Comparison of ENCODE assay signal across 12 cellular contexts in genomic region chr2:26693287-26693849, GRCh38. TPM values are rescaled to one million over a fixed set of nuclear protein-coding genes. Genes with fewer than 3 reads are reported as not detected.
A peak's percentile ranks its signal among the peaks of the same experiment; 100 is the strongest.
DNase-seq lines count a peak whose midpoint lies in the region; ATAC-seq, FAIRE-seq and TF ChIP-seq lines count a peak whose summit lies in the region.
"Had no signal": no experiment of that assay in that cellular context is flagged by ENCODE, and none has a peak within 500 bp of the region (broad histone marks: within the 10 kb centered on the region; RNA-seq: fewer than 3 reads in every experiment).

No MANE protein-coding gene starts in this region.

- peak overlapping the region; percentile 48 to 57 (median 52) for H3K4me3 ChIP-seq in pancreas

- no peak for TF ChIP-seq CTCF in glutamatergic neuron (IDR thresholded peaks at IDR 0.05; ENCODE audit: partially characterized antibody, unreplicated experiment)
- no peak for TF ChIP-seq CTCF in pancreas (IDR thresholded peaks at IDR 0.05)

- H3K4me1 ChIP-seq in pancreas: peaks cover 16 to 45% (median 28%) of the 10 kb centered on the region in 3 donors

- intact Hi-C loops in pancreas (cut with DNase I): no loop called here

- peaks cover 8% of the 10 kb centered on the region for H3K9me3 Mint-ChIP-seq in glutamatergic neuron (ENCODE audit: unreplicated experiment)

- peaks cover 4% of the 10 kb centered on the region for H3K36me3 Mint-ChIP-seq in glutamatergic neuron (ENCODE audit: unreplicated experiment)

- H3K4me3 Mint-ChIP-seq in glutamatergic neuron (ENCODE audit: unreplicated experiment): peak overlapping the region; percentile 82

- no peaks in the 10 kb centered on the region for H3K27me3 ChIP-seq in pancreas

- peak overlapping the region; percentile 35 to 89 (median 67) for H3K27ac ChIP-seq in pancreas

- no peak for TF ChIP-seq POLR2A in GM18505 (IDR thresholded peaks at IDR 0.05; ENCODE audit: borderline replicate concordance, extremely low read depth, insufficient read depth, insufficient read length)

- H3K9me3 ChIP-seq in pancreas: no peaks in the 10 kb centered on the region

- H3K4me1 Mint-ChIP-seq in glutamatergic neuron (ENCODE audit: low read depth, unreplicated experiment): peaks cover 42% of the 10 kb centered on the region

- peak; percentile 7 to 23 (median 14) for ATAC-seq in pancreas
- no peak for ATAC-seq in HG02642 (IDR thresholded peaks at IDR 0.05; ENCODE audit: poor library complexity, unreplicated experiment)
- ATAC-seq in GM18505 (IDR thresholded peaks at IDR 0.05; ENCODE audit: unreplicated experiment): no peak

- FAIRE-seq in pancreas (lab: Jason Lieb, UNC): no peak
- FAIRE-seq: bronchial epithelial cell had no signal

- no peaks in the 10 kb centered on the region for H3K36me3 ChIP-seq in pancreas

- 1 to 2% methylated on average over 26 to 33 of the region's 33 CpGs for WGBS in pancreas, 2 donors

- DNase-seq in COLO668 (lab: John Stamatoyannopoulos, UW; ENCODE audit: unreplicated experiment): peak; percentile 53
- peak; percentile 59 for DNase-seq in NCI-H2171 treated with DMSO at 0.1 percent for 48 hours (lab: John Stamatoyannopoulos, UW)
- no peak for DNase-seq in glutamatergic neuron
- peak in 3 of 6 donors; percentile 45 to 86 (median 74) for DNase-seq in pancreas
- no peak for DNase-seq in stimulated activated CD8-positive, alpha-beta memory T cell treated with anti-CD3 and anti-CD28 coated beads, Interleukin-4, amount 100 ng/mL, for 48 hours
- DNase-seq in kidney glomerular epithelial cell (lab: John Stamatoyannopoulos, UW): no peak
- DNase-seq: DND-41, NCI-H446 had no signal

- H3K27me3 Mint-ChIP-seq in glutamatergic neuron (ENCODE audit: unreplicated experiment): peaks cover 17% of the 10 kb centered on the region

- H3K27ac Mint-ChIP-seq in glutamatergic neuron (ENCODE audit: unreplicated experiment): no peak overlapping the region

RNA-seq across cellular contexts. Expression of gene KCNK3, which starts 0.8 kb away (rescaled TPM):
- total RNA-seq in glutamatergic neuron (ENCODE audit: unreplicated experiment) (21.7 TPM), pancreas (10 to 100 TPM; 23.6 to 46.4 (median 31.4) TPM)
- polyA plus RNA-seq in pancreas: 1 to 10 TPM; 7.5 to 9.0 TPM
- total RNA-seq: bronchial epithelial cell had no signal

RNA-seq across cellular contexts. Expression of gene CIB4, which starts 52.2 kb away (rescaled TPM):
- total RNA-seq in glutamatergic neuron (ENCODE audit: unreplicated experiment) (not detected), pancreas (under 1 TPM in 4 of 6 donors, not detected in 2; 0.19 to 0.62 (median 0.41) TPM)
- under 1 TPM in 1 of 2 donors, not detected in 1; 0.23 TPM for polyA plus RNA-seq in pancreas
- total RNA-seq: bronchial epithelial cell, lower leg skin had no signal

Comparison
In these comparisons a context has a peak if more than half of its experiments do, and no peak if none do; other contexts are left out.
1. DNase-seq: peak in COLO668 (single experiment) and NCI-H2171 treated with DMSO at 0.1 percent for 48 hours (single experiment); none in glutamatergic neuron (single experiment), stimulated activated CD8-positive, alpha-beta memory T cell treated with anti-CD3 and anti-CD28 coated beads, Interleukin-4, amount 100 ng/mL, for 48 hours (single experiment) and kidney glomerular epithelial cell (single experiment).
2. ATAC-seq: peak in pancreas (4 of 4); none in HG02642 (single experiment) and GM18505 (single experiment).